ENCODE assay signal across 21 cellular contexts in the genomic region with DNA sequence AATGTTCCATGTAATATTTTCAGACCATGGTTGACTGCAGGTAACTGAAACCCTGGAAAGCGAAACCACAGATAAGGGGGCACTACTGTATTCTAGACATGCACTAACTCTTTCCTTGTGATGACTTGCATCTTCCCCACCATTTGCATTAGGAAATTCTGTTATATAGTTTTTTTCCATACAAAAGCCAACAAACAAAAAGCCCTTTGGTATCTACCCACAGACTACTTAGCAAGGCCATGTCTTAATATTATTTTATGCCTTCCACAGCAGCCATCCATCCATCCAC.
"Had no signal": no experiment of that assay in that cellular context is flagged by ENCODE, and none has a peak within 500 bp of the region (broad histone marks: within the 10 kb centered on the region; RNA-seq: fewer than 3 reads in every experiment).

No MANE protein-coding gene starts in this region.

- H3K27ac Mint-ChIP-seq: activated naive CD8-positive, alpha-beta T cell treated with anti-CD3 and anti-CD28 coated beads, Interleukin-2, amount 10 ng/mL, durations not matched to agents 7 days and 5 days; activated T-helper 1 cell treated with anti-CD3 and anti-CD28 coated beads, Interleukin-12 subunit alpha, Interleukin-12 subunit beta, Interleukin-2, Interleukin-4 antibody, amounts not matched to agents 30 ng/mL and 10 ng/mL and 1 ng/mL, durations not matched to agents 14 hours and 24 hours and 36 hours; memory B cell; stimulated activated effector memory CD8-positive, alpha-beta T cell treated with anti-CD3 and anti-CD28 coated beads, Interleukin-12 subunit alpha, Interleukin-12 subunit beta, amount 100 ng/mL, for 72 hours had no signal

- H3K9me3 ChIP-seq: heart right ventricle, thoracic aorta, upper lobe of left lung had no signal

- H3K4me3 Mint-ChIP-seq: activated naive CD8-positive, alpha-beta T cell treated with anti-CD3 and anti-CD28 coated beads, Interleukin-2, amount 10 ng/mL, durations not matched to agents 7 days and 5 days; activated T-helper 1 cell treated with anti-CD3 and anti-CD28 coated beads, Interleukin-12 subunit alpha, Interleukin-12 subunit beta, Interleukin-2, Interleukin-4 antibody, amounts not matched to agents 30 ng/mL and 10 ng/mL and 1 ng/mL, durations not matched to agents 14 hours and 24 hours and 36 hours; memory B cell; neural crest cell; stimulated activated effector memory CD8-positive, alpha-beta T cell treated with anti-CD3 and anti-CD28 coated beads, Interleukin-12 subunit alpha, Interleukin-12 subunit beta, amount 100 ng/mL, for 72 hours had no signal

- H3K4me3 ChIP-seq: heart right ventricle, thoracic aorta, upper lobe of left lung had no signal

- H3K27ac ChIP-seq: heart right ventricle, thoracic aorta, upper lobe of left lung had no signal

- H3K27me3 Mint-ChIP-seq: activated naive CD8-positive, alpha-beta T cell treated with anti-CD3 and anti-CD28 coated beads, Interleukin-2, amount 10 ng/mL, durations not matched to agents 7 days and 5 days; memory B cell had no signal

- H3K9me3 Mint-ChIP-seq: activated naive CD8-positive, alpha-beta T cell treated with anti-CD3 and anti-CD28 coated beads, Interleukin-2, amount 10 ng/mL, durations not matched to agents 7 days and 5 days; activated T-helper 1 cell treated with anti-CD3 and anti-CD28 coated beads, Interleukin-12 subunit alpha, Interleukin-12 subunit beta, Interleukin-2, Interleukin-4 antibody, amounts not matched to agents 30 ng/mL and 10 ng/mL and 1 ng/mL, durations not matched to agents 14 hours and 24 hours and 36 hours; memory B cell; neural crest cell; stimulated activated effector memory CD8-positive, alpha-beta T cell treated with anti-CD3 and anti-CD28 coated beads, Interleukin-12 subunit alpha, Interleukin-12 subunit beta, amount 100 ng/mL, for 72 hours had no signal

- ATAC-seq: heart right ventricle; left cardiac atrium; sciatic nerve; stimulated activated effector memory CD8-positive, alpha-beta T cell treated with anti-CD3 and anti-CD28 coated beads, Interleukin-12 subunit alpha, Interleukin-12 subunit beta, amount 100 ng/mL, for 72 hours had no signal

- H3K27me3 ChIP-seq: heart right ventricle, upper lobe of left lung had no signal

- H3K4me1 ChIP-seq: heart right ventricle, upper lobe of left lung had no signal

- DNase-seq: activated CD4-positive, alpha-beta T cell treated with anti-CD3 and anti-CD28 coated beads for 4 hours; activated CD4-positive, alpha-beta T cell treated with anti-CD3 and anti-CD28 coated beads, Interleukin-2, amount 50 U/mL, for 48 hours; activated CD4-positive, CD25-positive, alpha-beta regulatory T cell; activated gamma-delta T cell treated with Interleukin-2 at 50 U/mL for 16 hours; activated naive CD8-positive, alpha-beta T cell treated with anti-CD3 and anti-CD28 coated beads, Interleukin-2, amount 10 ng/mL, durations not matched to agents 7 days and 5 days; amygdala; effector CD4-positive, alpha-beta T cell; heart right ventricle; islet precursor cell; left cardiac atrium; occipital lobe; small intestine; stimulated activated CD4-positive, alpha-beta T cell treated with anti-CD3 and anti-CD28 coated beads, Interleukin-2, amount 100 ng/mL, for 24 hours; T1000; upper lobe of left lung had no signal

- H3K4me1 Mint-ChIP-seq: memory B cell, neural crest cell had no signal
